Comparison of ENCODE assay signal across 1 cellular context in genomic region chr2:105881286-105882136, GRCh38.
TF ChIP-seq lines count a peak whose summit lies in the region.

No MANE protein-coding gene starts in this region.

TF ChIP-seq in H1, 55 proteins besides CTCF, POLR2A, EP300 and RAD21:
- no peak for TF ChIP-seq RNF2 (IDR thresholded peaks at IDR 0.05; ENCODE audit: borderline replicate concordance, low read depth, low read length, missing control alignments, poor library complexity, severe bottlenecking)
- TF ChIP-seq JUND (IDR thresholded peaks at IDR 0.05; ENCODE audit: low read length): no peak
- TF ChIP-seq TBP (IDR thresholded peaks at IDR 0.05; ENCODE audit: low read depth, low read length): no peak
- TF ChIP-seq RXRA (IDR thresholded peaks at IDR 0.05; ENCODE audit: insufficient read depth, low read depth, low read length): no peak
- no peak for TF ChIP-seq ASH2L (IDR thresholded peaks at IDR 0.05; ENCODE audit: low read length)
- TF ChIP-seq SP1 (IDR thresholded peaks at IDR 0.05; ENCODE audit: low read depth, low read length): no peak
- TF ChIP-seq BCL11A (IDR thresholded peaks at IDR 0.05; ENCODE audit: low read depth in 2 of 2, low read length in 2 of 2): no peak
- TF ChIP-seq CEBPB (IDR thresholded peaks at IDR 0.05; ENCODE audit: low read depth, low read length): no peak
- TF ChIP-seq RBBP5 (IDR thresholded peaks at IDR 0.05; ENCODE audit: borderline replicate concordance, low read depth, low read length): no peak
- TF ChIP-seq E2F6 (IDR thresholded peaks at IDR 0.05): no peak
- no peak for TF ChIP-seq CBX5 (IDR thresholded peaks at IDR 0.05; ENCODE audit: low read depth, low read length)
- no peak for TF ChIP-seq CREB1 (IDR thresholded peaks at IDR 0.05)
- no peak for TF ChIP-seq RFX5 (IDR thresholded peaks at IDR 0.05; ENCODE audit: borderline replicate concordance, low read depth, low read length)
TF ChIP-seq in H1: peak in this region for 0.
